ENCODE assay signal across 9 cellular contexts in genomic region chr15:89362203-89363101, GRCh38. TPM values are rescaled to one million over a fixed set of nuclear protein-coding genes. Genes with fewer than 3 reads are reported as not detected.
A peak's percentile ranks its signal among the peaks of the same experiment; 100 is the strongest.
DNase-seq lines count a peak whose midpoint lies in the region; ATAC-seq and TF ChIP-seq lines count a peak whose summit lies in the region.
"Had no signal": no experiment of that assay in that cellular context is flagged by ENCODE, and none has a peak within 500 bp of the region (broad histone marks: within the 10 kb centered on the region; RNA-seq: fewer than 3 reads in every experiment).

No MANE protein-coding gene starts in this region.

- no peak overlapping the region for H3K9ac ChIP-seq in SK-N-SH

- no peak for TF ChIP-seq RAD21 in SK-N-SH (IDR thresholded peaks at IDR 0.05; ENCODE audit: low read length)

- H3K4me2 ChIP-seq in SK-N-SH: peak overlapping the region; percentile 89
- H3K4me2 ChIP-seq: smooth muscle cell had no signal

- intact Hi-C loops in left lung (cut with DNase I): no loop called here

- DNase-seq in DMS79 (lab: John Stamatoyannopoulos, UW): peak; percentile 14
- peak; percentile 45 for DNase-seq in NCI-H1105 treated with DMSO at 0.1 percent for 48 hours (lab: John Stamatoyannopoulos, UW)
- peak; percentile 93 for DNase-seq in SK-N-SH
- peak; percentile 75 for DNase-seq in medulla oblongata (ENCODE audit: extremely low spot score)
- DNase-seq in left lung: no peak

- no peaks in the 10 kb centered on the region for H3K9me2 ChIP-seq in SK-N-SH

- POLR2A ChIA-PET in SK-N-SH (lab: Yijun Ruan, JAX): interaction anchor here (0.9 to 3.2 kb wide), 9 partner anchors 10 to 213 kb away, joined by 3 to 19 read pairs (median 5); partner anchors contain the start of gene TICRR

- TF ChIP-seq CTCF in SK-N-SH (IDR thresholded peaks at IDR 0.05) (no peak), left lung (IDR thresholded peaks at IDR 0.05) (no peak)

- TF ChIP-seq EP300 in SK-N-SH (IDR thresholded peaks at IDR 0.05; ENCODE audit: borderline replicate concordance in 1 of 2, low read depth in 1 of 2, low read length in 1 of 2): no peak; a peak in 1 of 4 replicates

- no peaks in the 10 kb centered on the region for H3K79me2 ChIP-seq in SK-N-SH (ENCODE audit: insufficient read depth)

- CTCF ChIA-PET in SK-N-SH (lab: Yijun Ruan, JAX): interaction anchor here (0.7 to 23.0 kb wide), 7 partner anchors 16 to 738 kb away, joined by 3 to 766 read pairs (median 305); no protein-coding TSS in a partner anchor

- H2AFZ ChIP-seq in SK-N-SH (ENCODE audit: low read depth): peak overlapping the region; percentile 59; the same call in 1 of the 2 replicates

- peak overlapping the region; percentile 58 to 62 for H3K4me3 ChIP-seq in SK-N-SH (ENCODE audit: low read depth in 2 of 2, low read length in 1 of 2)
- H3K4me3 ChIP-seq in left lung: no peak overlapping the region
- H3K4me3 ChIP-seq: smooth muscle cell had no signal

- ATAC-seq in left lung (no peak), HG03520 (IDR thresholded peaks at IDR 0.05; ENCODE audit: unreplicated experiment) (no peak), HG03354 (IDR thresholded peaks at IDR 0.05; ENCODE audit: poor library complexity, severe bottlenecking, unreplicated experiment) (no peak), GM19397 (IDR thresholded peaks at IDR 0.05; ENCODE audit: unreplicated experiment) (no peak)

- peaks cover 8% of the 10 kb centered on the region; the same call in 1 of the 2 replicates for H4K20me1 ChIP-seq in SK-N-SH (ENCODE audit: insufficient read depth)

- H3K36me3 ChIP-seq in SK-N-SH (replicated peaks in 1 of 2; ENCODE audit: control insufficient read depth in 1 of 2, insufficient read depth in 2 of 2, low read length in 1 of 2) (no peaks in the 10 kb centered on the region), left lung (no peaks in the 10 kb centered on the region)

- H3K9me3 ChIP-seq in SK-N-SH (no peaks in the 10 kb centered on the region), left lung (no peaks in the 10 kb centered on the region)

- H3K4me1 ChIP-seq in SK-N-SH (ENCODE audit: control insufficient read depth in 1 of 2, insufficient read depth in 2 of 2, low read depth in 1 of 2, low read length in 1 of 2): peaks cover 0 to 62% of the 10 kb centered on the region in 2 experiments; a peak in 2 of 4 replicates
- H3K4me1 ChIP-seq in left lung: peaks cover 7 to 43% of the 10 kb centered on the region in 2 donors

- 5% methylated on average over 34 of the region's 73 CpGs for WGBS in SK-N-SH (ENCODE audit: low lambda C conversion rate)

- H3K27ac ChIP-seq in SK-N-SH (ENCODE audit: low read depth in 2 of 2, low read length in 1 of 2) (peak overlapping the region in 1 of 2 experiments; percentile 89; a peak in 2 of 4 replicates), left lung (no peak overlapping the region)

- H3F3A ChIP-seq in SK-N-SH (replicated peaks; ENCODE audit: insufficient read depth): peaks cover 6% of the 10 kb centered on the region

- H3K27me3 ChIP-seq in SK-N-SH (ENCODE audit: insufficient read depth) (peaks cover 32% of the 10 kb centered on the region), left lung (peaks cover 95 to 100% of the 10 kb centered on the region in 2 donors)

TF ChIP-seq in SK-N-SH, 30 proteins besides CTCF, POLR2A, EP300 and RAD21:
- TF ChIP-seq TCF12 (IDR thresholded peaks at IDR 0.05) (no peak), ZBTB33 (IDR thresholded peaks at IDR 0.05; ENCODE audit: borderline replicate concordance, low read depth) (no peak), EZH2phosphoT487 (IDR thresholded peaks at IDR 0.05; ENCODE audit: borderline replicate concordance, low read depth) (no peak), IRF3 (IDR thresholded peaks at IDR 0.05; ENCODE audit: low read depth, low read length) (no peak), REST (IDR thresholded peaks at IDR 0.05; ENCODE audit: low read depth, low read length) (0 out of 2 replicates have a peak, but pooled peaks have one; percentile 9), FOXJ3 (CRISPR knock-in tag; IDR thresholded peaks at IDR 0.05) (no peak), FOXM1 (IDR thresholded peaks at IDR 0.05; ENCODE audit: low read depth) (no peak), MEF2A (IDR thresholded peaks at IDR 0.05; ENCODE audit: borderline replicate concordance, low read depth) (no peak), RCOR1 (IDR thresholded peaks at IDR 0.05; ENCODE audit: low read length) (no peak), RFX5 (IDR thresholded peaks at IDR 0.05; ENCODE audit: low read length) (no peak), ELF1 (IDR thresholded peaks at IDR 0.05) (no peak), TEAD4 (IDR thresholded peaks at IDR 0.05; ENCODE audit: borderline replicate concordance, insufficient read depth) (no peak), MXI1 (IDR thresholded peaks at IDR 0.05; ENCODE audit: low read depth, low read length) (peak; percentile 80), GATA2 (CRISPR knock-in tag; IDR thresholded peaks at IDR 0.05) (no peak)
TF ChIP-seq in SK-N-SH: peak in this region for 2.

RNA-seq across cellular contexts. Expression of gene POLG, which starts 27.8 kb away (rescaled TPM):
- polyA plus RNA-seq in SK-N-SH (2012; rRNA removed): 24.9 and 25.1 TPM in 2 replicates
- 13.4 and 18.8 TPM in 2 replicates for polyA plus RNA-seq in SK-N-SH (2012; cell fraction: cytosol; rRNA removed)
- 145 and 160 TPM in 2 replicates for polyA plus RNA-seq in SK-N-SH (2012; cell fraction: nucleus; rRNA removed)
- 10 to 100 TPM; 53.3 to 71.5 TPM for total RNA-seq in left lung

Comparison
In these comparisons a context has a peak if more than half of its experiments do, and no peak if none do; other contexts are left out.
1. DNase-seq: peak in DMS79 (single experiment), NCI-H1105 treated with DMSO at 0.1 percent for 48 hours (single experiment), SK-N-SH (single experiment) and medulla oblongata (single experiment); none in left lung (0 of 2).
2. H3K4me3 ChIP-seq: peak in SK-N-SH (2 of 2); none in left lung (0 of 2).